Comparison of ENCODE assay signal across 38 cellular contexts in the genomic region with DNA sequence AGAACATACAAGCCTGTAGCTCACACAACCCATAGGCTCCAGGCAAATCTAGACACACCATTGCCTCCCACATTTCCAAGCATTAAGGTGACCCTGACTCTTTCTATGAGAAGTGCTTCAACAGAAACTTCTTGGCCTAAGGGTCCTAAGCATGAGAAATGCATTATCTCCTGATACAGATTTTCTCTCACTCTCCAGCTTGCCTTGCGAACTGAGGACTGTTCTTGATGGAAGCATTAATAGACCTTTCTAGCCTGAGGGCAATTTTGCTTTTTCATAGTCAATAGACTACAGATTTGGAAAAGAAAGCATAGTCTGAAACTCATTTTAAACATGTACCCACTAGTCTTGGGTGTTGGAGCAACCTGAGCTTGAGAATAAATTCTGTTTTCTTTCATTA.
"Had no signal": no experiment of that assay in that cellular context is flagged by ENCODE, and none has a peak within 500 bp of the region (broad histone marks: within the 10 kb centered on the region; RNA-seq: fewer than 3 reads in every experiment).

No MANE protein-coding gene starts in this region.

- H3K4me3 ChIP-seq: adrenal gland, ascending aorta, body of pancreas, breast epithelium, cardiac muscle cell had no signal

- H3K36me3 Mint-ChIP-seq: activated naive CD4-positive, alpha-beta T cell treated with anti-CD3 and anti-CD28 coated beads, Interleukin-2, amount 10 ng/mL, durations not matched to agents 7 days and 5 days; activated naive CD4-positive, alpha-beta T cell treated with anti-CD3 and anti-CD28 coated beads, Interleukin-2, amount 50 U/mL, for 24 hours; activated naive CD8-positive, alpha-beta T cell; activated naive CD8-positive, alpha-beta T cell treated with anti-CD3 and anti-CD28 coated beads for 36 hours; activated naive CD8-positive, alpha-beta T cell treated with anti-CD3 and anti-CD28 coated beads, Interleukin-2, amount 10 ng/mL, durations not matched to agents 7 days and 5 days; brain had no signal

- H3K27ac Mint-ChIP-seq: activated naive CD4-positive, alpha-beta T cell treated with anti-CD3 and anti-CD28 coated beads for 36 hours; activated naive CD4-positive, alpha-beta T cell treated with anti-CD3 and anti-CD28 coated beads, Interleukin-2, amount 10 ng/mL, durations not matched to agents 7 days and 5 days; activated naive CD4-positive, alpha-beta T cell treated with anti-CD3 and anti-CD28 coated beads, Interleukin-2, amount 50 U/mL, for 24 hours; activated naive CD4-positive, alpha-beta T cell treated with anti-CD3 and anti-CD28 coated beads, Interleukin-2, amount 50 U/mL, for 72 hours; activated naive CD8-positive, alpha-beta T cell; activated naive CD8-positive, alpha-beta T cell treated with anti-CD3 and anti-CD28 coated beads for 36 hours; activated naive CD8-positive, alpha-beta T cell treated with anti-CD3 and anti-CD28 coated beads, Interleukin-2, amount 10 ng/mL, durations not matched to agents 7 days and 5 days; activated naive CD8-positive, alpha-beta T cell treated with anti-CD3 and anti-CD28 coated beads, Interleukin-2, amount 50 U/mL, for 24 hours; activated T-cell treated with anti-CD3 and anti-CD28 coated beads, Interleukin-2, amount 50 U/mL, for 24 hours; activated T-cell treated with anti-CD3 and anti-CD28 coated beads, Interleukin-2, amount 50 U/mL, for 72 hours; activated T-helper 1 cell treated with anti-CD3 and anti-CD28 coated beads, Interleukin-12 subunit alpha, Interleukin-12 subunit beta, Interleukin-2, Interleukin-4 antibody, amounts not matched to agents 30 ng/mL and 10 ng/mL and 1 ng/mL, durations not matched to agents 14 hours and 24 hours and 36 hours; activated T-helper 17 cell treated with anti-CD3 and anti-CD28 coated beads, Interleukin-2, amount 50 U/mL, for 72 hours; activated T-helper 2 cell treated with anti-CD3 and anti-CD28 coated beads, Interferon-gamma antibody, Interleukin-2, Interleukin-4, amounts not matched to agents 10 μg/mL and 5 μg/mL and 100 μg/mL, durations not matched to agents 14 hours and 24 hours and 36 hours; brain had no signal

- H3K27me3 ChIP-seq: adrenal gland, ascending aorta, body of pancreas, brain microvascular endothelial cell, breast epithelium, cardiac muscle cell had no signal

- H3K27ac ChIP-seq: adrenal gland, ascending aorta, body of pancreas, brain microvascular endothelial cell, breast epithelium, cardiac muscle cell had no signal

- H3K27me3 Mint-ChIP-seq: activated naive CD4-positive, alpha-beta T cell treated with anti-CD3 and anti-CD28 coated beads, Interleukin-2, amount 10 ng/mL, durations not matched to agents 7 days and 5 days; activated naive CD4-positive, alpha-beta T cell treated with anti-CD3 and anti-CD28 coated beads, Interleukin-2, amount 50 U/mL, for 24 hours; activated naive CD8-positive, alpha-beta T cell; activated naive CD8-positive, alpha-beta T cell treated with anti-CD3 and anti-CD28 coated beads for 36 hours; activated naive CD8-positive, alpha-beta T cell treated with anti-CD3 and anti-CD28 coated beads, Interleukin-2, amount 10 ng/mL, durations not matched to agents 7 days and 5 days; activated naive CD8-positive, alpha-beta T cell treated with anti-CD3 and anti-CD28 coated beads, Interleukin-2, amount 50 U/mL, for 24 hours; activated T-cell treated with anti-CD3 and anti-CD28 coated beads, Interleukin-2, amount 50 U/mL, for 24 hours; activated T-helper 17 cell treated with anti-CD3 and anti-CD28 coated beads, Interleukin-2, amount 50 U/mL, for 72 hours; brain; central memory CD8-positive, alpha-beta T cell had no signal

- H3K9me3 ChIP-seq: adrenal gland, ascending aorta, body of pancreas, breast epithelium had no signal

- H3K36me3 ChIP-seq: adrenal gland, ascending aorta, brain microvascular endothelial cell, breast epithelium, cardiac muscle cell had no signal

- H3K4me1 ChIP-seq: adrenal gland, ascending aorta, body of pancreas, breast epithelium had no signal

- DNase-seq: activated effector memory CD4-positive, alpha-beta T cell treated with anti-CD3 and anti-CD28 coated beads, Interleukin-2, amount 50 U/mL, for 16 hours; activated effector memory CD4-positive, alpha-beta T cell treated with Interleukin-2 at 50 U/mL for 16 hours; activated gamma-delta T cell; activated gamma-delta T cell treated with Interleukin-2 at 50 U/mL for 16 hours; activated naive CD4-positive, alpha-beta T cell; activated naive CD4-positive, alpha-beta T cell treated with anti-CD3 and anti-CD28 coated beads for 36 hours; activated naive CD4-positive, alpha-beta T cell treated with anti-CD3 and anti-CD28 coated beads, Interleukin-2, amount 10 ng/mL, durations not matched to agents 7 days and 5 days; activated naive CD4-positive, alpha-beta T cell treated with anti-CD3 and anti-CD28 coated beads, Interleukin-2, amount 50 U/mL, for 16 hours; activated naive CD4-positive, alpha-beta T cell treated with Interleukin-2 at 50 U/mL for 16 hours; activated naive CD8-positive, alpha-beta T cell treated with anti-CD3 and anti-CD28 coated beads for 36 hours; activated naive CD8-positive, alpha-beta T cell treated with anti-CD3 and anti-CD28 coated beads, Interleukin-2, amount 10 ng/mL, durations not matched to agents 7 days and 5 days; activated naive CD8-positive, alpha-beta T cell treated with anti-CD3 and anti-CD28 coated beads, Interleukin-2, amount 50 U/mL, for 24 hours; activated T-cell treated with anti-CD3 and anti-CD28 coated beads, Interleukin-2, amount 50 U/mL, for 1 hour; activated T-cell treated with anti-CD3 and anti-CD28 coated beads, Interleukin-2, amount 50 U/mL, for 24 hours; activated T-cell treated with anti-CD3 and anti-CD28 coated beads, Interleukin-2, amount 50 U/mL, for 4 hours; activated T-cell treated with anti-CD3 and anti-CD28 coated beads, Interleukin-2, amount 50 U/mL, for 48 hours; activated T-cell treated with anti-CD3 and anti-CD28 coated beads, Interleukin-2, amount 50 U/mL, for 72 hours; adrenal gland; amniotic stem cell; amygdala; anterior cingulate cortex; aorta; body of pancreas; brain microvascular endothelial cell; caudate nucleus; central memory CD4-positive, alpha-beta T cell; cerebellar nuclear complex had no signal

- H3K4me3 Mint-ChIP-seq: activated naive CD4-positive, alpha-beta T cell treated with anti-CD3 and anti-CD28 coated beads for 36 hours; activated naive CD4-positive, alpha-beta T cell treated with anti-CD3 and anti-CD28 coated beads, Interleukin-2, amount 10 ng/mL, durations not matched to agents 7 days and 5 days; activated naive CD4-positive, alpha-beta T cell treated with anti-CD3 and anti-CD28 coated beads, Interleukin-2, amount 50 U/mL, for 24 hours; activated naive CD8-positive, alpha-beta T cell; activated naive CD8-positive, alpha-beta T cell treated with anti-CD3 and anti-CD28 coated beads for 36 hours; activated naive CD8-positive, alpha-beta T cell treated with anti-CD3 and anti-CD28 coated beads, Interleukin-2, amount 10 ng/mL, durations not matched to agents 7 days and 5 days; activated naive CD8-positive, alpha-beta T cell treated with anti-CD3 and anti-CD28 coated beads, Interleukin-2, amount 50 U/mL, for 24 hours; activated T-cell treated with anti-CD3 and anti-CD28 coated beads, Interleukin-2, amount 50 U/mL, for 24 hours; activated T-cell treated with anti-CD3 and anti-CD28 coated beads, Interleukin-2, amount 50 U/mL, for 4 hours; activated T-cell treated with anti-CD3 and anti-CD28 coated beads, Interleukin-2, amount 50 U/mL, for 72 hours; activated T-helper 1 cell treated with anti-CD3 and anti-CD28 coated beads, Interleukin-12 subunit alpha, Interleukin-12 subunit beta, Interleukin-2, Interleukin-4 antibody, amounts not matched to agents 30 ng/mL and 10 ng/mL and 1 ng/mL, durations not matched to agents 14 hours and 24 hours and 36 hours; activated T-helper 17 cell treated with anti-CD3 and anti-CD28 coated beads, Interleukin-2, amount 50 U/mL, for 72 hours; brain; central memory CD8-positive, alpha-beta T cell had no signal

- H3K4me1 Mint-ChIP-seq: activated naive CD4-positive, alpha-beta T cell treated with anti-CD3 and anti-CD28 coated beads, Interleukin-2, amount 10 ng/mL, durations not matched to agents 7 days and 5 days; activated naive CD4-positive, alpha-beta T cell treated with anti-CD3 and anti-CD28 coated beads, Interleukin-2, amount 50 U/mL, for 24 hours; activated naive CD8-positive, alpha-beta T cell treated with anti-CD3 and anti-CD28 coated beads for 36 hours; activated naive CD8-positive, alpha-beta T cell treated with anti-CD3 and anti-CD28 coated beads, Interleukin-2, amount 10 ng/mL, durations not matched to agents 7 days and 5 days; activated naive CD8-positive, alpha-beta T cell treated with anti-CD3 and anti-CD28 coated beads, Interleukin-2, amount 50 U/mL, for 24 hours; activated T-helper 17 cell treated with anti-CD3 and anti-CD28 coated beads, Interleukin-2, amount 50 U/mL, for 72 hours; central memory CD8-positive, alpha-beta T cell had no signal
